In the genomic region with DNA sequence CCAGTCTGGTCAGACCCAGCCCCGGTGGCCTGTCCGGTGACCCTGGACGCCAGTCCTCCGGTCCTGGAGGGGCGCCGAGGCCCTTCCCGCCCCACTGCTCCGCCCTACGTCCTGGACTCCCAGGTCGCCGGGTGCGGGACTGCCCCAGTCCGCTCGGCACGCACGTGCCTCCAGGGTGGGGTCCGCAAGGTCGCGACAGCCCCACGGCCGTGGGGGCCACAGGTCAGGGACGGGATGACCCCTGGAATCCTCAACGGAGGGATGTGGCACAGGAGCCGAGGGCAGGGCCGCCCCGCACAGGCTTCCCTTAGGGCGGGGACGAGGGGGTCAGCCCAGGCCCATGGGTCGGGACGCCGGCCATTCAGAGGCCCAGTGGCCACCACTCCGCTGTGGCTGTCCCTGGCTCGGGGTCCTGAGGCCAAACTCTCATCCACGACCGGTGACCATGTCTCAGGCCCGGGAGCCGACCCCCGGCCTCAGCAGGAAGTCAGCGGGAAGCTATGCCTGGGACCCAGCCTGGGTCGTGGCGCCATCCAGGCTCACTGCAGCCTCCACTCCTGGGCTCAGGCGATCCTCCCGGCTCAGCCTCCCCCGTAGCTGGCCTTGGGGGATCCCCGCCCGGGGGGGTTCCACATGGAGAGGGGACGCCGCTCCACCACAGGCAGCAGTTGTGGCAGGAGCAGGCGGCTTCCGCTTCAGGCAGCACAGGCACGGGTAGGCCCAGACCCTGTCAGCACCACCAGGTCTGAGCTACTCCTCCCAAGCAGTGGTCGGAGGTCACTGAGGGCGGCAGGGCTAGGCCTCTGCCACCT, we compare ENCODE assay signal across 1 cellular context.
TF ChIP-seq lines count a peak whose summit lies in the region.

No MANE protein-coding gene starts in this region.

TF ChIP-seq in HepG2, 621 proteins besides CTCF, POLR2A, EP300 and RAD21:
- TF ChIP-seq TAF1 (CRISPR knock-in tag; IDR thresholded peaks at IDR 0.05) (no peak), PAWR (CRISPR knock-in tag; IDR thresholded peaks at IDR 0.05; ENCODE audit: borderline replicate concordance) (no peak), ZSCAN9 (CRISPR knock-in tag; IDR thresholded peaks at IDR 0.05; ENCODE audit: borderline replicate concordance) (no peak), KMT2B (CRISPR knock-in tag; IDR thresholded peaks at IDR 0.05) (no peak), ZNF253 (CRISPR knock-in tag; IDR thresholded peaks at IDR 0.05; ENCODE audit: borderline replicate concordance) (no peak), SP1 (IDR thresholded peaks at IDR 0.05) (no peak), SP1 (CRISPR knock-in tag; IDR thresholded peaks at IDR 0.05) (no peak), ZNF691 (CRISPR knock-in tag; IDR thresholded peaks at IDR 0.05; ENCODE audit: borderline replicate concordance, low read depth) (no peak), MED13 (CRISPR knock-in tag; IDR thresholded peaks at IDR 0.05) (no peak), NCOA5 (CRISPR knock-in tag; IDR thresholded peaks at IDR 0.05) (no peak), HNRNPK (IDR thresholded peaks at IDR 0.05; ENCODE audit: low read depth, low read length, poor library complexity, severe bottlenecking) (peak; percentile 20), ZC3H13 (CRISPR knock-in tag; IDR thresholded peaks at IDR 0.05) (peak; percentile 35; the same call in 1 of the 2 replicates), KAT2B (IDR thresholded peaks at IDR 0.05; ENCODE audit: borderline replicate concordance, low read depth, low read length) (no peak), MAFG (CRISPR knock-in tag; IDR thresholded peaks at IDR 0.05) (no peak), PAXIP1 (CRISPR knock-in tag; conservative IDR thresholded peaks at IDR 0.05) (no peak), AGO2 (optimal IDR thresholded peaks at IDR 0.05; ENCODE audit: low read depth, low read length) (peak; percentile 77), ZNF432 (CRISPR knock-in tag; IDR thresholded peaks at IDR 0.05; ENCODE audit: borderline replicate concordance) (no peak), ZNF772 (CRISPR knock-in tag; IDR thresholded peaks at IDR 0.05) (no peak), ZNF770 (CRISPR knock-in tag; IDR thresholded peaks at IDR 0.05) (peak; percentile 79), TCF7L2 (IDR thresholded peaks at IDR 0.05; ENCODE audit: low read depth, low read length) (no peak)
- TF ChIP-seq, protein P1, sequence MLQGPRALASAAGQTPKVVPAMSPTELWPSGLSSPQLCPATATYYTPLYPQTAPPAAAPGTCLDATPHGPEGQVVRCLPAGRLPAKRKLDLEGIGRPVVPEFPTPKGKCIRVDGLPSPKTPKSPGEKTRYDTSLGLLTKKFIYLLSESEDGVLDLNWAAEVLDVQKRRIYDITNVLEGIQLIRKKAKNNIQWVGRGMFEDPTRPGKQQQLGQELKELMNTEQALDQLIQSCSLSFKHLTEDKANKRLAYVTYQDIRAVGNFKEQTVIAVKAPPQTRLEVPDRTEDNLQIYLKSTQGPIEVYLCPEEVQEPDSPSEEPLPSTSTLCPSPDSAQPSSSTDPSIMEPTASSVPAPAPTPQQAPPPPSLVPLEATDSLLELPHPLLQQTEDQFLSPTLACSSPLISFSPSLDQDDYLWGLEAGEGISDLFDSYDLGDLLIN (CRISPR knock-in tag; IDR thresholded peaks at IDR 0.05; ENCODE audit: borderline replicate concordance): no peak
- TF ChIP-seq, protein P2, sequence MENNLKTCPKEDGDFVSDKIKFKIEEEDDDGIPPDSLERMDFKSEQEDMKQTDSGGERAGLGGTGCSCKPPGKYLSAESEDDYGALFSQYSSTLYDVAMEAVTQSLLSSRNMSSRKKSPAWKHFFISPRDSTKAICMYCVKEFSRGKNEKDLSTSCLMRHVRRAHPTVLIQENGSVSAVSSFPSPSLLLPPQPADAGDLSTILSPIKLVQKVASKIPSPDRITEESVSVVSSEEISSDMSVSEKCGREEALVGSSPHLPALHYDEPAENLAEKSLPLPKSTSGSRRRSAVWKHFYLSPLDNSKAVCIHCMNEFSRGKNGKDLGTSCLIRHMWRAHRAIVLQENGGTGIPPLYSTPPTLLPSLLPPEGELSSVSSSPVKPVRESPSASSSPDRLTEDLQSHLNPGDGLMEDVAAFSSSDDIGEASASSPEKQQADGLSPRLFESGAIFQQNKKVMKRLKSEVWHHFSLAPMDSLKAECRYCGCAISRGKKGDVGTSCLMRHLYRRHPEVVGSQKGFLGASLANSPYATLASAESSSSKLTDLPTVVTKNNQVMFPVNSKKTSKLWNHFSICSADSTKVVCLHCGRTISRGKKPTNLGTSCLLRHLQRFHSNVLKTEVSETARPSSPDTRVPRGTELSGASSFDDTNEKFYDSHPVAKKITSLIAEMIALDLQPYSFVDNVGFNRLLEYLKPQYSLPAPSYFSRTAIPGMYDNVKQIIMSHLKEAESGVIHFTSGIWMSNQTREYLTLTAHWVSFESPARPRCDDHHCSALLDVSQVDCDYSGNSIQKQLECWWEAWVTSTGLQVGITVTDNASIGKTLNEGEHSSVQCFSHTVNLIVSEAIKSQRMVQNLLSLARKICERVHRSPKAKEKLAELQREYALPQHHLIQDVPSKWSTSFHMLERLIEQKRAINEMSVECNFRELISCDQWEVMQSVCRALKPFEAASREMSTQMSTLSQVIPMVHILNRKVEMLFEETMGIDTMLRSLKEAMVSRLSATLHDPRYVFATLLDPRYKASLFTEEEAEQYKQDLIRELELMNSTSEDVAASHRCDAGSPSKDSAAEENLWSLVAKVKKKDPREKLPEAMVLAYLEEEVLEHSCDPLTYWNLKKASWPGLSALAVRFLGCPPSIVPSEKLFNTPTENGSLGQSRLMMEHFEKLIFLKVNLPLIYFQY (CRISPR knock-in tag; IDR thresholded peaks at IDR 0.05; ENCODE audit: borderline replicate concordance): no peak
- TF ChIP-seq, protein P3, sequence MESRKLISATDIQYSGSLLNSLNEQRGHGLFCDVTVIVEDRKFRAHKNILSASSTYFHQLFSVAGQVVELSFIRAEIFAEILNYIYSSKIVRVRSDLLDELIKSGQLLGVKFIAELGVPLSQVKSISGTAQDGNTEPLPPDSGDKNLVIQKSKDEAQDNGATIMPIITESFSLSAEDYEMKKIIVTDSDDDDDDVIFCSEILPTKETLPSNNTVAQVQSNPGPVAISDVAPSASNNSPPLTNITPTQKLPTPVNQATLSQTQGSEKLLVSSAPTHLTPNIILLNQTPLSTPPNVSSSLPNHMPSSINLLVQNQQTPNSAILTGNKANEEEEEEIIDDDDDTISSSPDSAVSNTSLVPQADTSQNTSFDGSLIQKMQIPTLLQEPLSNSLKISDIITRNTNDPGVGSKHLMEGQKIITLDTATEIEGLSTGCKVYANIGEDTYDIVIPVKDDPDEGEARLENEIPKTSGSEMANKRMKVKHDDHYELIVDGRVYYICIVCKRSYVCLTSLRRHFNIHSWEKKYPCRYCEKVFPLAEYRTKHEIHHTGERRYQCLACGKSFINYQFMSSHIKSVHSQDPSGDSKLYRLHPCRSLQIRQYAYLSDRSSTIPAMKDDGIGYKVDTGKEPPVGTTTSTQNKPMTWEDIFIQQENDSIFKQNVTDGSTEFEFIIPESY (CRISPR knock-in tag; IDR thresholded peaks at IDR 0.05): 0 out of 2 replicates have a peak, but pooled peaks have one; percentile 17
